ENCODE assay signal across 13 cellular contexts in genomic region chr14:91254456-91254855, GRCh38. TPM values are rescaled to one million over a fixed set of nuclear protein-coding genes. Genes with fewer than 3 reads are reported as not detected.
A peak's percentile ranks its signal among the peaks of the same experiment; 100 is the strongest.
DNase-seq lines count a peak whose midpoint lies in the region; ATAC-seq, FAIRE-seq and TF ChIP-seq lines count a peak whose summit lies in the region.
"Had no signal": no experiment of that assay in that cellular context is flagged by ENCODE, and none has a peak within 500 bp of the region (broad histone marks: within the 10 kb centered on the region; RNA-seq: fewer than 3 reads in every experiment).

No MANE protein-coding gene starts in this region.

- no peak overlapping the region for H3K4me3 ChIP-seq in stomach smooth muscle (ENCODE audit: low read length in 2 of 2)

- CTCF ChIA-PET in T-cell (lab: Charles Lee) = no interaction called here
- CTCF ChIA-PET in GM10248 (lab: Yijun Ruan, JAX) = no interaction called here

- intact Hi-C loops in cardiac septum (cut with DNase I) = no loop called here

- peak in 1 of 2 donors; percentile 8 for ATAC-seq in activated T-cell treated with anti-CD3 and anti-CD28 coated beads, Interleukin-2, amount 50 U/mL, for 4 hours
- ATAC-seq in T-cell (replicated peaks in 1 of 4) = peak; percentile 36 to 52 (median 48)
- ATAC-seq: foreskin keratinocyte, left ventricle myocardium superior had no signal

- no peaks in the 10 kb centered on the region for H3K9me3 Mint-ChIP-seq in activated T-cell treated with anti-CD3 and anti-CD28 coated beads, Interleukin-2, amount 50 U/mL, for 4 hours
- no peaks in the 10 kb centered on the region for H3K9me3 Mint-ChIP-seq in T-cell
- H3K9me3 Mint-ChIP-seq in endothelial cell (ENCODE audit: unreplicated experiment) = no peaks in the 10 kb centered on the region

- H3K4me1 ChIP-seq in stomach smooth muscle (ENCODE audit: control insufficient read depth, insufficient read depth, low read length) = peaks cover 42% of the 10 kb centered on the region

- H3K27ac Mint-ChIP-seq in T-cell (peak overlapping the region; percentile 80 to 88), endothelial cell (ENCODE audit: unreplicated experiment) (peak overlapping the region; percentile 38)

- no peaks in the 10 kb centered on the region for H3K36me3 ChIP-seq in stomach smooth muscle (ENCODE audit: control insufficient read depth in 2 of 2, insufficient read depth in 2 of 2, low read length in 2 of 2)
- H3K36me3 ChIP-seq: vagina had no signal

- peak overlapping the region; percentile 11 for H3K27ac ChIP-seq in stomach smooth muscle (ENCODE audit: low read length)
- H3K27ac ChIP-seq: foreskin keratinocyte had no signal

- POLR2A ChIA-PET in T-cell (lab: Charles Lee) (no interaction called here), GM10248 (lab: Yijun Ruan, JAX) (no interaction called here)

- no peak overlapping the region for H3K9ac ChIP-seq in stomach smooth muscle (ENCODE audit: low read length in 2 of 2)

- H3K27me3 Mint-ChIP-seq in activated T-cell treated with anti-CD3 and anti-CD28 coated beads, Interleukin-2, amount 50 U/mL, for 4 hours (ENCODE audit: low read depth) = no peaks in the 10 kb centered on the region
- H3K27me3 Mint-ChIP-seq in T-cell (no peaks in the 10 kb centered on the region), endothelial cell (ENCODE audit: unreplicated experiment) (peaks cover 7% of the 10 kb centered on the region)

- no peaks in the 10 kb centered on the region for H3K9me3 ChIP-seq in stomach smooth muscle (ENCODE audit: control insufficient read depth in 2 of 2, low read length in 2 of 2)
- H3K9me3 ChIP-seq: vagina had no signal

- no peak for FAIRE-seq in H54 (lab: Jason Lieb, UNC)
- FAIRE-seq: colon had no signal

- TF ChIP-seq POLR2A in H54 (IDR thresholded peaks at IDR 0.05; ENCODE audit: low read depth, low read length) = no peak

- DNase-seq in activated T-cell treated with anti-CD3 and anti-CD28 coated beads, Interleukin-2, amount 50 U/mL, for 4 hours = no peak
- DNase-seq in activated T-cell treated with anti-CD3 and anti-CD28 coated beads for 4 hours (no peak), T-cell (peak in 3 of 34 experiments; percentile 20 to 45 (median 31)), endothelial cell (ENCODE audit: low spot score) (no peak), cardiac septum (ENCODE audit: low spot score) (no peak), H54 (ENCODE audit: insufficient read length, low spot score) (no peak), GM10248 (ENCODE audit: extremely low spot score) (no peak)
- DNase-seq: foreskin keratinocyte, left ventricle myocardium superior, NCI-H510A had no signal

- H3K27me3 ChIP-seq in stomach smooth muscle (ENCODE audit: control insufficient read depth in 1 of 2, insufficient read depth in 2 of 2, low read length in 2 of 2) = no peaks in the 10 kb centered on the region
- H3K27me3 ChIP-seq: foreskin keratinocyte, vagina had no signal

- TF ChIP-seq CTCF in endothelial cell (IDR thresholded peaks at IDR 0.05; ENCODE audit: unreplicated experiment) (no peak), GM10248 (IDR thresholded peaks at IDR 0.05; ENCODE audit: control extremely low read depth, extremely low read depth, low read depth, missing control alignments) (no peak)

- peaks cover 69% of the 10 kb centered on the region for H3K4me1 Mint-ChIP-seq in activated T-cell treated with anti-CD3 and anti-CD28 coated beads, Interleukin-2, amount 50 U/mL, for 4 hours (ENCODE audit: low read depth)
- H3K4me1 Mint-ChIP-seq in T-cell (peaks cover 74 to 78% (median 77%) of the 10 kb centered on the region in 3 donors), endothelial cell (ENCODE audit: unreplicated experiment) (peaks cover 53% of the 10 kb centered on the region)

- peak overlapping the region; percentile 69 for H3K4me3 Mint-ChIP-seq in activated T-cell treated with anti-CD3 and anti-CD28 coated beads, Interleukin-2, amount 50 U/mL, for 4 hours
- peak overlapping the region; percentile 72 to 89 (median 77) for H3K4me3 Mint-ChIP-seq in T-cell
- peak overlapping the region; percentile 84 for H3K4me3 Mint-ChIP-seq in endothelial cell (ENCODE audit: unreplicated experiment)

- peaks cover 1% of the 10 kb centered on the region for H3K36me3 Mint-ChIP-seq in activated T-cell treated with anti-CD3 and anti-CD28 coated beads, Interleukin-2, amount 50 U/mL, for 4 hours (ENCODE audit: insufficient read depth)
- H3K36me3 Mint-ChIP-seq in T-cell (peaks cover 3% of the 10 kb centered on the region), endothelial cell (ENCODE audit: low read depth, unreplicated experiment) (peaks cover 4% of the 10 kb centered on the region)

RNA-seq across cellular contexts. Expression of gene GPR68, which starts 10.0 kb away (rescaled TPM):
- total RNA-seq in activated T-cell treated with anti-CD3 and anti-CD28 coated beads, Interleukin-2, amount 50 U/mL, for 4 hours = 1 to 10 TPM; 4.1 to 6.1 (median 6.0) TPM
- total RNA-seq in T-cell = 10 to 100 TPM in 3 of 5 donors, 1 to 10 TPM in 2; 3.0 to 16.4 (median 10.0) TPM
- total RNA-seq in endothelial cell (ENCODE audit: unreplicated experiment) = 5.4 TPM
- 3.4 TPM for total RNA-seq in cardiac septum
